In genomic region chr1:160437432-160438319, GRCh38 we compare ENCODE assay signal across 8 cellular contexts. TPM values are rescaled to one million over a fixed set of nuclear protein-coding genes. Genes with fewer than 3 reads are reported as not detected.
DNase-seq lines count a peak whose midpoint lies in the region; ATAC-seq, FAIRE-seq and TF ChIP-seq lines count a peak whose summit lies in the region.

No MANE protein-coding gene starts in this region.

- no peaks in the 10 kb centered on the region for H3F3A ChIP-seq in Loucy (ENCODE audit: low read depth)

- H4K20me1 ChIP-seq in Loucy (ENCODE audit: insufficient read depth, low read length, poor library complexity, severe bottlenecking), result no peaks in the 10 kb centered on the region

- ATAC-seq in GM21529 (IDR thresholded peaks at IDR 0.05; ENCODE audit: unreplicated experiment) (peak; percentile 79), left lung (peak; percentile 13)

- H3K9me3 Mint-ChIP-seq in osteocyte (ENCODE audit: unreplicated experiment), result no peaks in the 10 kb centered on the region

- no peaks in the 10 kb centered on the region for H3K36me3 Mint-ChIP-seq in osteocyte (ENCODE audit: unreplicated experiment)

- intact Hi-C loops in left lung (cut with DNase I), result no loop called here

- DNase-seq in GM12892 (ENCODE audit: insufficient read length), result no peak
- no peak for DNase-seq in left lung
- no peak for DNase-seq in AG08396 (ENCODE audit: low spot score)
- DNase-seq in HTR-8/SVneo (ENCODE audit: insufficient read length, low spot score), result no peak
- DNase-seq in osteocyte (ENCODE audit: extremely low spot score, unreplicated experiment), result no peak
- DNase-seq in nucleus accumbens (lab: John Stamatoyannopoulos, UW), result no peak

- H3K4me3 Mint-ChIP-seq in osteocyte (ENCODE audit: unreplicated experiment), result no peak overlapping the region

- H3K9me3 ChIP-seq in Loucy (ENCODE audit: insufficient read depth, low read depth, low read length) (0 out of 2 replicates have a peak, but pooled peaks cover 3% of the 10 kb centered on the region), left lung (no peaks in the 10 kb centered on the region)

- H3K27me3 ChIP-seq in Loucy (ENCODE audit: insufficient read depth, low read length, poor library complexity, severe bottlenecking) (no peaks in the 10 kb centered on the region), left lung (no peaks in the 10 kb centered on the region)

- H3K27ac ChIP-seq in left lung, result peak overlapping the region in 1 of 2 donors; percentile 36

- H3K79me2 ChIP-seq in Loucy (ENCODE audit: insufficient read depth, low read length), result no peaks in the 10 kb centered on the region

- no peak overlapping the region for H3K9ac ChIP-seq in Loucy (ENCODE audit: low read depth, low read length, poor library complexity, severe bottlenecking)

- H3K27ac Mint-ChIP-seq in osteocyte (ENCODE audit: unreplicated experiment), result no peak overlapping the region

- H2AFZ ChIP-seq in Loucy (ENCODE audit: low read length), result peak overlapping the region; percentile 68

- H3K4me1 ChIP-seq in Loucy (ENCODE audit: insufficient read depth, low read length, poor library complexity, severe bottlenecking), result peaks cover 1% of the 10 kb centered on the region
- H3K4me1 ChIP-seq in left lung, result peaks cover 0 to 3% of the 10 kb centered on the region in 2 donors

- peaks cover 58% of the 10 kb centered on the region for H3K27me3 Mint-ChIP-seq in osteocyte (ENCODE audit: unreplicated experiment)

- H3K36me3 ChIP-seq in Loucy (ENCODE audit: insufficient read depth, low read length), result no peaks in the 10 kb centered on the region
- no peaks in the 10 kb centered on the region for H3K36me3 ChIP-seq in left lung

- H3K4me3 ChIP-seq in Loucy (ENCODE audit: low read length, poor library complexity, severe bottlenecking), result no peak overlapping the region
- H3K4me3 ChIP-seq in left lung, result no peak overlapping the region

- H3K4me1 Mint-ChIP-seq in osteocyte (ENCODE audit: unreplicated experiment), result no peaks in the 10 kb centered on the region

- peak; percentile 89 for FAIRE-seq in GM12892 (lab: Jason Lieb, UNC)
- no peak for FAIRE-seq in HTR-8/SVneo (lab: Jason Lieb, UNC)

- TF ChIP-seq POLR2A in GM12892 (IDR thresholded peaks at IDR 0.05; ENCODE audit: low read depth, low read length), result no peak

- TF ChIP-seq CTCF in Loucy (conservative IDR thresholded peaks at IDR 0.05; ENCODE audit: low read length), result no peak
- TF ChIP-seq CTCF in left lung (IDR thresholded peaks at IDR 0.05), result no peak
- TF ChIP-seq CTCF in osteocyte (IDR thresholded peaks at IDR 0.05), result no peak

- H3K4me2 ChIP-seq in Loucy (ENCODE audit: low read depth, low read length, poor library complexity, severe bottlenecking), result peak overlapping the region; percentile 43

- no peaks in the 10 kb centered on the region for H3K9me2 ChIP-seq in Loucy (replicated peaks; ENCODE audit: low read depth, low read length)

RNA-seq across cellular contexts. Expression of gene VANGL2, which starts 37.3 kb away (rescaled TPM):
- 0.47 TPM for polyA plus RNA-seq in GM12892 (2012; ENCODE audit: missing spikeins)
- total RNA-seq in left lung (1 to 10 TPM; 2.7 to 5.5 TPM), osteocyte (16.4 and 17.7 TPM in 2 replicates)
